1 cellular context compared by ENCODE assay signal in the genomic region with DNA sequence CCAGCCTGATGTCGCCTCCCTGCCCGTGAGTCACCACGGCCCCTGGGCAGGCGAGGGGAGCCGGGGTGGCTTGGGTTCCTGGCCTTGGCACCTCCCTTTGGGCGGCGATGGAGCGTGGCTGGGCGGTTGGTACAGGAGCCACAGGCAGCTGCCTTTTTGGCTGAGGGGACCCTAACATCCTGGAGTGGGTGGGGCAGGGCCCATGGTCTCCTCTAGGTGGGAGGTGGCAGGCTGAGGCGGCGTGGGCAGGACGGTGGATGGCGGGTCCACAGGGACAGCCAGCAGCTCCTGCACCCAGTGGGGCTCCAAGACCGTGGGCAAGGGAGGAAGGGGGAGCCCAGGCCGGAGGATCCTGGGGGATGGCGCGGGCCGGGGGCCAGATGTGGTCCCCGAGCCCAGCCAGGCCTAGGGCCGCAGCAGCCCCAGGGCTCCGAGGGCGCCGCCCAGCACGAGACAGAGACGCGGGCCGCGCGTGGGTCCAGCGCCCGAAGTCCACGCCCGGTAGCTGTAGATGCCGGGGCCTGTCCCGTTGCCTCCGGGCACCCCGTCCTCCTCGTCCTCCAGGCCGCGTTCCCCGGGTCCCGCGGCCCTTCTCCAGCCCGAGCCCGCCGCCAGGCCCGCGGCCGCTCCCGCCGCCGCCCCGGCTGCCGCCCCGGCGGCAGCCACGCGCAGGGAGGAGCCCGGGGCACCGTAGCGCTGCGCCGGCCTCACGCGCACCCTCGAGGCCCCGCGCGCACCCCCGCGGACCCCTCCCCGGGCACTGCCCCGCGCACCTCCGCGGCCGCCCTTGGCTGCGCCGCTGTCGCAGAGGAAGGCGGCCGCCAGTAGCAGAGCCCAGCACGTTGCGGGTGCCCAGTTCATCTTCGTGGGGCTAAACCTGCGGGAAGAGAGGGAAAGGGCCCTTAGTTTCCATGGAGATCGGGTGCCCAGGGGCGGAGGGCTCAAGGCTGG.
TF ChIP-seq lines count a peak whose summit lies in the region.

No MANE protein-coding gene starts in this region.

TF ChIP-seq in GM12891, 5 proteins besides CTCF, POLR2A, EP300 and RAD21:
- no peak for TF ChIP-seq PAX5 (IDR thresholded peaks at IDR 0.05; ENCODE audit: insufficient read depth, low read length, severe bottlenecking)
- TF ChIP-seq POLR2AphosphoS5 (IDR thresholded peaks at IDR 0.05; ENCODE audit: low read depth, low read length), result no peak
- TF ChIP-seq POU2F2 (IDR thresholded peaks at IDR 0.05; ENCODE audit: low read depth, low read length), result no peak
- no peak for TF ChIP-seq TAF1 (IDR thresholded peaks at IDR 0.05; ENCODE audit: low read depth, low read length)
TF ChIP-seq in GM12891: peak in this region for 0.
